8 cellular contexts compared by ENCODE assay signal in the genomic region with DNA sequence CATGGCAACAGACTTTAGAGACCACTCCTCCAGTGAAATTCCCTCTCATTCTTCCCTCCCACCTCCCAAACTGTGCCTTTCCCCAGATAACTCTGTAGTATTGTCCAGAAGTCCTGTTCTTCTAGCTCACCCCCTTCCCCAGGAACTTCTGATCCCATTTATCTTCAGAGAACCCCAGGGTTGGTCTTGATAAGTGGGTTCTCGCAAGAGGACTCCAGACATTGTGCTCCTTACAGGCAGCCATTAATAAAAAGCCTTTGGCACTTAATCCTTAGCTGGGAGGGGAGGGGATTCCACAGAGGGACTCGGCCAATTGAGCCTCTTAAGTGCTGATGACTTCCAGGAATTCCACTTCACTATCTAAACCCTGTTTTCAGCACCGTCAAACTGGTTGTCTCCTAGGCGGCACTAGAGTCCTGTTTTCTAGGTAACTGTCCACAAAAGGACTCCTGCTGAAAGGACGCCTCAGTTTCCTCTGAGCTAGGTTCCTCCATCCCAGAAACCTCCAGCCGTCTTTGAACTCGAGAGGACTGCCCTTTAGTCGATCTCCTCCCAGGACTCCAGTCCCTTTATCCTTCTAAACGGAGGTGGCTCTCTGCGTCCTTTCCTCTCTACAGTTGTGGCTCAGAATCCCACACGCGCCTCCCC. TPM values are rescaled to one million over a fixed set of nuclear protein-coding genes. Genes with fewer than 3 reads are reported as not detected.
DNase-seq lines count a peak whose midpoint lies in the region; ATAC-seq and TF ChIP-seq lines count a peak whose summit lies in the region.

No MANE protein-coding gene starts in this region.

- H3K4me1 ChIP-seq in skeletal muscle satellite cell (ENCODE audit: control insufficient read depth, insufficient read depth, low read length): peaks cover 49% of the 10 kb centered on the region

- ATAC-seq in T-cell (replicated peaks in 1 of 4) (no peak), HG03039 (IDR thresholded peaks at IDR 0.05; ENCODE audit: unreplicated experiment) (no peak), HG03432 (IDR thresholded peaks at IDR 0.05; ENCODE audit: unreplicated experiment) (no peak)

- CTCF ChIA-PET in activated CD4-positive, alpha-beta T cell treated with anti-CD3 and anti-CD28 coated beads, Interleukin-2, amount 10 ng/mL, durations not matched to agents 7 days and 5 days (lab: Charles Lee): interaction anchor here (0.5 to 2.2 kb wide), 12 partner anchors 10 to 160 kb away, joined by 3 to 12 read pairs (median 4); no protein-coding TSS in a partner anchor
- CTCF ChIA-PET in T-cell (lab: Charles Lee): interaction anchor here (0.6 to 3.2 kb wide), 17 partner anchors 12 to 633 kb away, joined by 3 to 28 read pairs (median 3); a partner anchor contains a TSS

- H3K4me2 ChIP-seq in skeletal muscle satellite cell (ENCODE audit: low read length): peak overlapping the region; percentile 80

- peaks cover 2% of the 10 kb centered on the region for H3K36me3 Mint-ChIP-seq in activated CD4-positive, alpha-beta T cell treated with anti-CD3 and anti-CD28 coated beads, Interleukin-2, amount 10 ng/mL, durations not matched to agents 7 days and 5 days (ENCODE audit: low read depth)
- H3K36me3 Mint-ChIP-seq in T-cell: no peaks in the 10 kb centered on the region

- POLR2A ChIA-PET in activated CD4-positive, alpha-beta T cell treated with anti-CD3 and anti-CD28 coated beads, Interleukin-2, amount 10 ng/mL, durations not matched to agents 7 days and 5 days (lab: Charles Lee): interaction anchor here (0.6 kb wide), 2 partner anchors 12 to 79 kb away, joined by 3 to 4 read pairs; no protein-coding TSS in a partner anchor
- POLR2A ChIA-PET in T-cell (lab: Charles Lee): interaction anchor here in 1 of 2 donors (0.6 to 0.8 kb wide), 3 partner anchors 25 to 198 kb away, joined by 3 to 6 read pairs (median 3); no protein-coding TSS in a partner anchor

- no peak for DNase-seq in activated CD4-positive, alpha-beta T cell treated with anti-CD3 and anti-CD28 coated beads, Interleukin-2, amount 10 ng/mL, durations not matched to agents 7 days and 5 days
- no peak for DNase-seq in activated CD4-positive, alpha-beta T cell treated with anti-CD3 and anti-CD28 coated beads, Interleukin-2, amount 50 U/mL, for 48 hours
- DNase-seq in T-cell: no peak
- DNase-seq in fibroblast of villous mesenchyme (ENCODE audit: low read depth): peak; percentile 77
- no peak for DNase-seq in cerebellar nuclear complex (lab: John Stamatoyannopoulos, UW)

- peaks cover 21% of the 10 kb centered on the region for H3K27me3 ChIP-seq in skeletal muscle satellite cell (ENCODE audit: control insufficient read depth, insufficient read depth, low read length)

- TF ChIP-seq CTCF in fibroblast of villous mesenchyme (IDR thresholded peaks at IDR 0.05; ENCODE audit: insufficient read depth, low read depth, low read length): no peak

- no peaks in the 10 kb centered on the region for H3K9me3 Mint-ChIP-seq in activated CD4-positive, alpha-beta T cell treated with anti-CD3 and anti-CD28 coated beads, Interleukin-2, amount 10 ng/mL, durations not matched to agents 7 days and 5 days
- no peaks in the 10 kb centered on the region for H3K9me3 Mint-ChIP-seq in T-cell

- peak overlapping the region; percentile 55 for H3K4me3 ChIP-seq in fibroblast of villous mesenchyme (ENCODE audit: low read depth, low read length)
- peak overlapping the region; percentile 66 for H3K4me3 ChIP-seq in skeletal muscle satellite cell (ENCODE audit: low read length)

- no peaks in the 10 kb centered on the region for H3K36me3 ChIP-seq in skeletal muscle satellite cell (ENCODE audit: insufficient read depth, low read length)

- peak overlapping the region; percentile 85 for H3K4me3 Mint-ChIP-seq in activated CD4-positive, alpha-beta T cell treated with anti-CD3 and anti-CD28 coated beads, Interleukin-2, amount 10 ng/mL, durations not matched to agents 7 days and 5 days
- peak overlapping the region; percentile 80 to 84 (median 83) for H3K4me3 Mint-ChIP-seq in T-cell

- H3K27ac Mint-ChIP-seq in activated CD4-positive, alpha-beta T cell treated with anti-CD3 and anti-CD28 coated beads, Interleukin-2, amount 10 ng/mL, durations not matched to agents 7 days and 5 days: peak overlapping the region; percentile 32
- peak overlapping the region; percentile 79 to 94 for H3K27ac Mint-ChIP-seq in T-cell

- H3K9me3 ChIP-seq in skeletal muscle satellite cell (replicated peaks; ENCODE audit: low read length): no peaks in the 10 kb centered on the region

- peaks cover 76% of the 10 kb centered on the region for H3K4me1 Mint-ChIP-seq in activated CD4-positive, alpha-beta T cell treated with anti-CD3 and anti-CD28 coated beads, Interleukin-2, amount 10 ng/mL, durations not matched to agents 7 days and 5 days
- H3K4me1 Mint-ChIP-seq in T-cell: peaks cover 69 to 79% (median 73%) of the 10 kb centered on the region in 3 donors

- peaks cover 34% of the 10 kb centered on the region for H3K27me3 Mint-ChIP-seq in activated CD4-positive, alpha-beta T cell treated with anti-CD3 and anti-CD28 coated beads, Interleukin-2, amount 10 ng/mL, durations not matched to agents 7 days and 5 days
- peaks cover 17 to 32% of the 10 kb centered on the region in 2 donors for H3K27me3 Mint-ChIP-seq in T-cell

- H3K9ac ChIP-seq in skeletal muscle satellite cell (ENCODE audit: low read depth, low read length): peak overlapping the region; percentile 5

RNA-seq across cellular contexts. Expression of a gene that starts 2.0 kb away (rescaled TPM):
- total RNA-seq in activated CD4-positive, alpha-beta T cell treated with anti-CD3 and anti-CD28 coated beads, Interleukin-2, amount 10 ng/mL, durations not matched to agents 7 days and 5 days: 10 to 100 TPM; 71.3 to 75.7 TPM
- 100 to 1,000 TPM in 4 of 5 donors, 10 to 100 TPM in 1; 90.9 to 215 (median 160) TPM for total RNA-seq in T-cell
- total RNA-seq in fibroblast of villous mesenchyme: 18.4 and 21.2 TPM in 2 replicates
- total RNA-seq in skeletal muscle satellite cell (2012; rRNA removed): 12.7 and 19.5 TPM in 2 replicates

RNA-seq across cellular contexts. Expression of a gene that starts 26.5 kb away (rescaled TPM):
- 100 to 1,000 TPM; 147 to 158 TPM for total RNA-seq in activated CD4-positive, alpha-beta T cell treated with anti-CD3 and anti-CD28 coated beads, Interleukin-2, amount 10 ng/mL, durations not matched to agents 7 days and 5 days
- total RNA-seq in T-cell: 100 to 1,000 TPM; 117 to 153 (median 142) TPM
- total RNA-seq in fibroblast of villous mesenchyme: 17.7 and 20.9 TPM in 2 replicates
- 15.7 and 15.9 TPM in 2 replicates for total RNA-seq in skeletal muscle satellite cell (2012; rRNA removed)
